10 cellular contexts compared by ENCODE assay signal in genomic region chr1:26848947-26849774, GRCh38. TPM values are rescaled to one million over a fixed set of nuclear protein-coding genes. Genes with fewer than 3 reads are reported as not detected.
DNase-seq lines count a peak whose midpoint lies in the region; ATAC-seq lines count a peak whose summit lies in the region.
"Had no signal": no experiment of that assay in that cellular context is flagged by ENCODE, and none has a peak within 500 bp of the region (broad histone marks: within the 10 kb centered on the region; RNA-seq: fewer than 3 reads in every experiment).

No MANE protein-coding gene starts in this region.

- H3K56ac ChIP-seq in mesendoderm (ENCODE audit: low read length), result no peak overlapping the region

- H3K9me3 Mint-ChIP-seq in activated naive CD8-positive, alpha-beta T cell treated with anti-CD3 and anti-CD28 coated beads, Interleukin-2, amount 50 U/mL, for 24 hours, result no peaks in the 10 kb centered on the region
- no peaks in the 10 kb centered on the region for H3K9me3 Mint-ChIP-seq in stimulated activated memory B cell treated with anti-CD40 and anti-IgM and Interleukin-4, amounts not matched to agents 10 μg/mL and 1 μg/mL and 100 μg/mL, for 72 hours

- H3K79me2 ChIP-seq in trophoblast cell (ENCODE audit: control insufficient read depth, insufficient read depth, low read length, poor library complexity), result no peaks in the 10 kb centered on the region
- H3K79me2 ChIP-seq in mesendoderm (ENCODE audit: control insufficient read depth, insufficient read depth, low read length), result no peaks in the 10 kb centered on the region

- no peak overlapping the region for H4K5ac ChIP-seq in mesendoderm (ENCODE audit: low read length)

- H3K9me3 ChIP-seq in trophoblast cell (ENCODE audit: insufficient read depth, low read depth, low read length), result no peaks in the 10 kb centered on the region

- H3K4me1 ChIP-seq in trophoblast cell (ENCODE audit: control insufficient read depth in 1 of 2, insufficient read depth in 2 of 2, low read length in 2 of 2) (no peaks in the 10 kb centered on the region), mesendoderm (ENCODE audit: control insufficient read depth, low read depth, low read length) (no peaks in the 10 kb centered on the region)

- no peak overlapping the region for H2AFZ ChIP-seq in trophoblast cell (ENCODE audit: insufficient read depth, low read length, poor library complexity)

- no peak overlapping the region for H3K27ac ChIP-seq in trophoblast cell (ENCODE audit: low read depth, low read length)
- H3K27ac ChIP-seq in mesendoderm (ENCODE audit: low read depth, low read length), result no peak overlapping the region
- H3K27ac ChIP-seq: neutrophil had no signal

- no peak overlapping the region for H4K91ac ChIP-seq in trophoblast cell (ENCODE audit: low read depth, low read length)

- no peak overlapping the region for H3K9ac ChIP-seq in trophoblast cell (ENCODE audit: low read length)
- H3K9ac ChIP-seq in mesendoderm (ENCODE audit: low read length), result no peak overlapping the region

- H3K27me3 Mint-ChIP-seq in activated naive CD8-positive, alpha-beta T cell treated with anti-CD3 and anti-CD28 coated beads, Interleukin-2, amount 50 U/mL, for 24 hours, result no peaks in the 10 kb centered on the region
- no peaks in the 10 kb centered on the region for H3K27me3 Mint-ChIP-seq in stimulated activated memory B cell treated with anti-CD40 and anti-IgM and Interleukin-4, amounts not matched to agents 10 μg/mL and 1 μg/mL and 100 μg/mL, for 72 hours

- no peak overlapping the region for H3K14ac ChIP-seq in trophoblast cell (ENCODE audit: low read length)

- no peak overlapping the region for H2AK5ac ChIP-seq in trophoblast cell (ENCODE audit: low read length)
- no peak overlapping the region for H2AK5ac ChIP-seq in mesendoderm (ENCODE audit: low read length)

- no peaks in the 10 kb centered on the region for H3K79me1 ChIP-seq in trophoblast cell (ENCODE audit: low read length)
- no peaks in the 10 kb centered on the region for H3K79me1 ChIP-seq in mesendoderm (ENCODE audit: low read length)

- H3K27ac Mint-ChIP-seq in activated naive CD8-positive, alpha-beta T cell treated with anti-CD3 and anti-CD28 coated beads, Interleukin-2, amount 50 U/mL, for 24 hours, result no peak overlapping the region
- peak overlapping the region; percentile 3 for H3K27ac Mint-ChIP-seq in stimulated activated memory B cell treated with anti-CD40 and anti-IgM and Interleukin-4, amounts not matched to agents 10 μg/mL and 1 μg/mL and 100 μg/mL, for 72 hours

- no peak overlapping the region for H3K4me3 Mint-ChIP-seq in activated naive CD8-positive, alpha-beta T cell treated with anti-CD3 and anti-CD28 coated beads, Interleukin-2, amount 50 U/mL, for 24 hours
- H3K4me3 Mint-ChIP-seq in stimulated activated memory B cell treated with anti-CD40 and anti-IgM and Interleukin-4, amounts not matched to agents 10 μg/mL and 1 μg/mL and 100 μg/mL, for 72 hours, result no peak overlapping the region

- H2BK120ac ChIP-seq in trophoblast cell (ENCODE audit: insufficient read depth, low read length, poor library complexity) (no peak overlapping the region), mesendoderm (ENCODE audit: low read depth, low read length) (no peak overlapping the region)

- H3K4me2 ChIP-seq in trophoblast cell (ENCODE audit: low read length) (no peak overlapping the region), mesendoderm (ENCODE audit: low read length) (no peak overlapping the region)

- no peak overlapping the region for H4K12ac ChIP-seq in trophoblast cell (ENCODE audit: low read depth, low read length)

- H3K4ac ChIP-seq in trophoblast cell (ENCODE audit: low read depth, low read length) (no peak overlapping the region), mesendoderm (ENCODE audit: low read depth, low read length) (no peak overlapping the region)

- no peak overlapping the region for H3K18ac ChIP-seq in trophoblast cell (ENCODE audit: low read length)
- no peak overlapping the region for H3K18ac ChIP-seq in mesendoderm (ENCODE audit: low read length)

- peak; percentile 19 for ATAC-seq in activated naive CD8-positive, alpha-beta T cell treated with anti-CD3 and anti-CD28 coated beads, Interleukin-2, amount 50 U/mL, for 24 hours
- no peak for ATAC-seq in stimulated activated memory B cell treated with anti-CD40 and anti-IgM and Interleukin-4, amounts not matched to agents 10 μg/mL and 1 μg/mL and 100 μg/mL, for 72 hours
- ATAC-seq in GM21381 (IDR thresholded peaks at IDR 0.05; ENCODE audit: unreplicated experiment), result no peak

- peaks cover 50% of the 10 kb centered on the region for H3K36me3 Mint-ChIP-seq in activated naive CD8-positive, alpha-beta T cell treated with anti-CD3 and anti-CD28 coated beads, Interleukin-2, amount 50 U/mL, for 24 hours (ENCODE audit: low read depth)
- peaks cover 63% of the 10 kb centered on the region for H3K36me3 Mint-ChIP-seq in stimulated activated memory B cell treated with anti-CD40 and anti-IgM and Interleukin-4, amounts not matched to agents 10 μg/mL and 1 μg/mL and 100 μg/mL, for 72 hours

- H3K23ac ChIP-seq in trophoblast cell (ENCODE audit: low read length) (no peak overlapping the region), mesendoderm (ENCODE audit: low read length) (no peak overlapping the region)

- H2BK12ac ChIP-seq in trophoblast cell (ENCODE audit: low read length), result no peak overlapping the region

- H3K27me3 ChIP-seq in trophoblast cell (ENCODE audit: insufficient read depth, low read length) (no peaks in the 10 kb centered on the region), mesendoderm (ENCODE audit: insufficient read depth, low read length, poor library complexity) (no peaks in the 10 kb centered on the region)
- H3K27me3 ChIP-seq: neutrophil had no signal

- H3K36me3 ChIP-seq in trophoblast cell (ENCODE audit: control insufficient read depth in 1 of 2, insufficient read depth in 2 of 2, low read length in 2 of 2), result peaks cover 58 to 66% of the 10 kb centered on the region in 2 experiments
- peaks cover 18% of the 10 kb centered on the region for H3K36me3 ChIP-seq in mesendoderm (ENCODE audit: control insufficient read depth, insufficient read depth, low read length)

- no peak overlapping the region for H4K8ac ChIP-seq in trophoblast cell (ENCODE audit: low read depth, low read length)
- H4K8ac ChIP-seq in mesendoderm (ENCODE audit: low read depth, low read length), result no peak overlapping the region

- peak; percentile 79 for DNase-seq in HCEC 1CT
- DNase-seq in activated naive CD8-positive, alpha-beta T cell treated with anti-CD3 and anti-CD28 coated beads, Interleukin-2, amount 50 U/mL, for 24 hours, result no peak
- peak; percentile 74 for DNase-seq in iris pigment epithelial cell (ENCODE audit: low read depth)
- no peak for DNase-seq in GM19240 (ENCODE audit: insufficient read length, low spot score)
- no peak for DNase-seq in trophoblast cell
- no peak for DNase-seq in mesendoderm
- DNase-seq: NCI-H1092 treated with DMSO at 0.1 percent for 48 hours had no signal

- WGBS in trophoblast cell (ENCODE audit: extremely low coverage, insufficient coverage, insufficient read length), result no CpG with 5 or more reads among the region's 10 CpGs
- WGBS in mesendoderm (ENCODE audit: extremely low coverage, insufficient coverage, low lambda C conversion rate), result no CpG with 5 or more reads among the region's 10 CpGs

- H3K4me1 Mint-ChIP-seq in activated naive CD8-positive, alpha-beta T cell treated with anti-CD3 and anti-CD28 coated beads, Interleukin-2, amount 50 U/mL, for 24 hours, result peaks cover 6% of the 10 kb centered on the region
- no peaks in the 10 kb centered on the region for H3K4me1 Mint-ChIP-seq in stimulated activated memory B cell treated with anti-CD40 and anti-IgM and Interleukin-4, amounts not matched to agents 10 μg/mL and 1 μg/mL and 100 μg/mL, for 72 hours

- H2BK5ac ChIP-seq in trophoblast cell (ENCODE audit: low read depth, low read length, poor library complexity) (no peak overlapping the region), mesendoderm (ENCODE audit: low read length) (no peak overlapping the region)

- H3K4me3 ChIP-seq in trophoblast cell (ENCODE audit: low read depth, low read length) (no peak overlapping the region), mesendoderm (ENCODE audit: low read length) (no peak overlapping the region)

- no peak overlapping the region for H2BK15ac ChIP-seq in mesendoderm (replicated peaks; ENCODE audit: low read depth)

RNA-seq across cellular contexts. Expression of gene SFN, which starts 13.8 kb away (rescaled TPM):
- 45.3 and 46.7 TPM in 2 replicates for polyA plus RNA-seq in trophoblast cell (2013)
- 20.2 TPM for polyA plus RNA-seq in mesendoderm (2013, experiment 1 of 2)
- polyA plus RNA-seq in mesendoderm (2013, experiment 2 of 2), result 21.3 TPM

RNA-seq across cellular contexts. Expression of gene ZDHHC18, which starts 22.7 kb away (rescaled TPM):
- 33.2 and 34.4 TPM in 2 replicates for polyA plus RNA-seq in trophoblast cell (2013)
- polyA plus RNA-seq in mesendoderm (2013, experiment 1 of 2), result 25.7 TPM
- 26.8 TPM for polyA plus RNA-seq in mesendoderm (2013, experiment 2 of 2)

RNA-seq across cellular contexts. Expression of gene GPN2, which starts 40.9 kb away (rescaled TPM):
- 22.9 and 24.1 TPM in 2 replicates for polyA plus RNA-seq in trophoblast cell (2013)
- 29.9 TPM for polyA plus RNA-seq in mesendoderm (2013, experiment 1 of 2)
- polyA plus RNA-seq in mesendoderm (2013, experiment 2 of 2), result 30.8 TPM

RNA-seq across cellular contexts. Expression of gene GPATCH3, which starts 51.1 kb away (rescaled TPM):
- polyA plus RNA-seq in trophoblast cell (2013), result 17.8 and 18.2 TPM in 2 replicates
- 14.2 TPM for polyA plus RNA-seq in mesendoderm (2013, experiment 1 of 2)
- 15.0 TPM for polyA plus RNA-seq in mesendoderm (2013, experiment 2 of 2)

Comparison
In these comparisons a context has a peak if more than half of its experiments do, and no peak if none do; other contexts are left out.
1. DNase-seq: peak in HCEC 1CT (single experiment) and iris pigment epithelial cell (single experiment); none in activated naive CD8-positive, alpha-beta T cell treated with anti-CD3 and anti-CD28 coated beads, Interleukin-2, amount 50 U/mL, for 24 hours (single experiment), GM19240 (single experiment), trophoblast cell (0 of 2) and mesendoderm (single experiment).